Comparison of ENCODE assay signal across 16 cellular contexts in genomic region chr12:97681612-97682504, GRCh38.
DNase-seq lines count a peak whose midpoint lies in the region; ATAC-seq and TF ChIP-seq lines count a peak whose summit lies in the region.
"Had no signal": no experiment of that assay in that cellular context is flagged by ENCODE, and none has a peak within 500 bp of the region (broad histone marks: within the 10 kb centered on the region; RNA-seq: fewer than 3 reads in every experiment).

No MANE protein-coding gene starts in this region.

- H3K4me3 ChIP-seq in neural progenitor cell (no peak overlapping the region), sigmoid colon (no peak overlapping the region)
- H3K4me3 ChIP-seq: adrenal gland, hepatocyte, SK-N-MC had no signal

- H3K4me1 Mint-ChIP-seq in neural progenitor cell, result no peaks in the 10 kb centered on the region
- H3K4me1 Mint-ChIP-seq: H9; naive thymus-derived CD8-positive, alpha-beta T cell had no signal

- H3K9me3 Mint-ChIP-seq in neural progenitor cell, result peaks cover 6% of the 10 kb centered on the region
- H3K9me3 Mint-ChIP-seq: WTC11 had no signal

- H3K4me3 Mint-ChIP-seq in neural progenitor cell, result no peak overlapping the region
- H3K4me3 Mint-ChIP-seq: H9; naive thymus-derived CD8-positive, alpha-beta T cell; WTC11 had no signal

- no peaks in the 10 kb centered on the region for H3K36me3 Mint-ChIP-seq in neural progenitor cell
- H3K36me3 Mint-ChIP-seq: naive thymus-derived CD8-positive, alpha-beta T cell; WTC11 had no signal

- H3K36me3 ChIP-seq in neural progenitor cell (no peaks in the 10 kb centered on the region), sigmoid colon (no peaks in the 10 kb centered on the region)
- H3K36me3 ChIP-seq: adrenal gland had no signal

- ATAC-seq in GM18517 (IDR thresholded peaks at IDR 0.05; ENCODE audit: unreplicated experiment) (peak; percentile 94), GM21447 (IDR thresholded peaks at IDR 0.05; ENCODE audit: unreplicated experiment) (peak; percentile 50), HG03060 (IDR thresholded peaks at IDR 0.05; ENCODE audit: low read depth, unreplicated experiment) (peak; percentile 98)
- ATAC-seq: left lobe of liver; naive thymus-derived CD8-positive, alpha-beta T cell; WTC11 had no signal

- intact Hi-C loops in sigmoid colon (cut with DNase I), result no loop called here

- H3K9me3 ChIP-seq in neural progenitor cell (ENCODE audit: low read depth), result no peaks in the 10 kb centered on the region
- no peaks in the 10 kb centered on the region for H3K9me3 ChIP-seq in sigmoid colon

- H2AFZ ChIP-seq in neural progenitor cell (replicated peaks), result peak overlapping the region; percentile 77
- H2AFZ ChIP-seq: hepatocyte had no signal

- H3K27me3 ChIP-seq in neural progenitor cell (no peaks in the 10 kb centered on the region), sigmoid colon (no peaks in the 10 kb centered on the region)
- H3K27me3 ChIP-seq: adrenal gland, hepatocyte had no signal

- no peaks in the 10 kb centered on the region for H3K79me2 ChIP-seq in neural progenitor cell (ENCODE audit: low read depth)
- H3K79me2 ChIP-seq: hepatocyte had no signal

- no peaks in the 10 kb centered on the region for H3K4me1 ChIP-seq in neural progenitor cell
- no peaks in the 10 kb centered on the region for H3K4me1 ChIP-seq in sigmoid colon
- H3K4me1 ChIP-seq: adrenal gland had no signal

- WGBS in sigmoid colon, 2 donors, result 75 to 77% methylated on average over 8 of the region's 8 CpGs

- H3K27ac ChIP-seq in neural progenitor cell (no peak overlapping the region), sigmoid colon (no peak overlapping the region)
- H3K27ac ChIP-seq: adrenal gland, C4-2B, hepatocyte, SK-N-MC had no signal

- no peak for TF ChIP-seq POLR2A in sigmoid colon (IDR thresholded peaks at IDR 0.05)

- no peak overlapping the region for H3K9ac ChIP-seq in neural progenitor cell

- no peaks in the 10 kb centered on the region for H3F3A ChIP-seq in neural progenitor cell (ENCODE audit: low read depth)

- H3K4me2 ChIP-seq in neural progenitor cell, result no peak overlapping the region
- H3K4me2 ChIP-seq: hepatocyte had no signal

- no peaks in the 10 kb centered on the region for H3K27me3 Mint-ChIP-seq in neural progenitor cell (ENCODE audit: insufficient read depth, low read depth)
- H3K27me3 Mint-ChIP-seq: naive thymus-derived CD8-positive, alpha-beta T cell had no signal

- no peak overlapping the region for H3K27ac Mint-ChIP-seq in neural progenitor cell
- H3K27ac Mint-ChIP-seq: naive thymus-derived CD8-positive, alpha-beta T cell; WTC11 had no signal

- TF ChIP-seq EP300 in sigmoid colon (IDR thresholded peaks at IDR 0.05), result no peak

- TF ChIP-seq CTCF in neural progenitor cell (IDR thresholded peaks at IDR 0.05) (no peak), sigmoid colon (IDR thresholded peaks at IDR 0.05) (no peak)

- H4K20me1 ChIP-seq in neural progenitor cell (ENCODE audit: low read depth), result no peaks in the 10 kb centered on the region

- DNase-seq in neural progenitor cell (ENCODE audit: low spot score) (no peak), glomerular visceral epithelial cell (ENCODE audit: extremely low spot score) (no peak), T-helper 9 cell (no peak), sigmoid colon (no peak)
- DNase-seq: adrenal gland; H9; naive thymus-derived CD8-positive, alpha-beta T cell; NCI-H2081 had no signal
